16 cellular contexts compared by ENCODE assay signal in genomic region chr4:16875487-16875886, GRCh38. TPM values are rescaled to one million over a fixed set of nuclear protein-coding genes. Genes with fewer than 3 reads are reported as not detected.
DNase-seq lines count a peak whose midpoint lies in the region; ATAC-seq and TF ChIP-seq lines count a peak whose summit lies in the region.
"Had no signal": no experiment of that assay in that cellular context is flagged by ENCODE, and none has a peak within 500 bp of the region (broad histone marks: within the 10 kb centered on the region; RNA-seq: fewer than 3 reads in every experiment).

No MANE protein-coding gene starts in this region.

- H3K4me3 Mint-ChIP-seq in HFFc6 (peak overlapping the region; percentile 63), glutamatergic neuron (ENCODE audit: unreplicated experiment) (no peak overlapping the region), Calu3 (ENCODE audit: low read depth, unreplicated experiment) (no peak overlapping the region)
- H3K4me3 Mint-ChIP-seq: activated naive CD4-positive, alpha-beta T cell treated with anti-CD3 and anti-CD28 coated beads, Interleukin-2, amount 10 ng/mL, durations not matched to agents 7 days and 5 days; natural killer cell; type B pancreatic cell had no signal

- H3K36me3 ChIP-seq in A673 (ENCODE audit: insufficient read depth, low read length, poor library complexity, severe bottlenecking), result peaks cover 6% of the 10 kb centered on the region

- H3K4me3 ChIP-seq in A673 (ENCODE audit: low read depth, low read length, poor library complexity, severe bottlenecking), result no peak overlapping the region

- H3K9me3 Mint-ChIP-seq in HFFc6 (peaks cover 5% of the 10 kb centered on the region), glutamatergic neuron (ENCODE audit: unreplicated experiment) (no peaks in the 10 kb centered on the region), Calu3 (ENCODE audit: low read depth, unreplicated experiment) (no peaks in the 10 kb centered on the region)
- H3K9me3 Mint-ChIP-seq: natural killer cell had no signal

- no peaks in the 10 kb centered on the region for H3K27me3 ChIP-seq in A673 (replicated peaks; ENCODE audit: insufficient read depth, low read depth, low read length, poor library complexity)

- H3K4me1 Mint-ChIP-seq in HFFc6 (ENCODE audit: low read depth), result peaks cover 56% of the 10 kb centered on the region
- H3K4me1 Mint-ChIP-seq in glutamatergic neuron (ENCODE audit: low read depth, unreplicated experiment), result peaks cover 6% of the 10 kb centered on the region
- H3K4me1 Mint-ChIP-seq in Calu3 (ENCODE audit: low read depth, unreplicated experiment), result no peaks in the 10 kb centered on the region
- H3K4me1 Mint-ChIP-seq: activated naive CD4-positive, alpha-beta T cell treated with anti-CD3 and anti-CD28 coated beads, Interleukin-2, amount 10 ng/mL, durations not matched to agents 7 days and 5 days had no signal

- H3K36me3 Mint-ChIP-seq in HFFc6 (ENCODE audit: low read depth) (peaks cover 53% of the 10 kb centered on the region), glutamatergic neuron (ENCODE audit: unreplicated experiment) (no peaks in the 10 kb centered on the region), Calu3 (ENCODE audit: insufficient read depth, unreplicated experiment) (no peaks in the 10 kb centered on the region)
- H3K36me3 Mint-ChIP-seq: activated naive CD4-positive, alpha-beta T cell treated with anti-CD3 and anti-CD28 coated beads, Interleukin-2, amount 10 ng/mL, durations not matched to agents 7 days and 5 days; natural killer cell had no signal

- H3K27me3 Mint-ChIP-seq in HFFc6 (ENCODE audit: insufficient read depth), result no peaks in the 10 kb centered on the region; the same call in 1 of the 2 replicates
- H3K27me3 Mint-ChIP-seq in glutamatergic neuron (ENCODE audit: unreplicated experiment), result no peaks in the 10 kb centered on the region
- H3K27me3 Mint-ChIP-seq in Calu3 (ENCODE audit: unreplicated experiment), result no peaks in the 10 kb centered on the region
- H3K27me3 Mint-ChIP-seq: activated naive CD4-positive, alpha-beta T cell treated with anti-CD3 and anti-CD28 coated beads, Interleukin-2, amount 10 ng/mL, durations not matched to agents 7 days and 5 days; type B pancreatic cell had no signal

- intact Hi-C loops in A673 (cut with micrococcal nuclease; ENCODE audit: unreplicated experiment), result no loop called here
- intact Hi-C loops in Calu3 (cut with micrococcal nuclease; ENCODE audit: unreplicated experiment), result no loop called here

- no TSS peak for BruUV-seq in A673 (replicated peaks; lab: Mats Ljungman, UMichigan)
- no TSS peak for BruUV-seq in Calu3 (replicated peaks; lab: Mats Ljungman, UMichigan)

- CTCF ChIA-PET in A673 (lab: Charles Lee), result no interaction called here
- CTCF ChIA-PET in Calu3 (lab: Charles Lee), result no interaction called here

- ATAC-seq in GM18870 (IDR thresholded peaks at IDR 0.05; ENCODE audit: unreplicated experiment) (no peak), GM21367 (IDR thresholded peaks at IDR 0.05; ENCODE audit: unreplicated experiment) (no peak)
- ATAC-seq: natural killer cell had no signal

- TF ChIP-seq CTCF in A673 (conservative IDR thresholded peaks at IDR 0.05; ENCODE audit: low read depth, low read length), result no peak
- no peak for TF ChIP-seq CTCF in HFFc6 (IDR thresholded peaks at IDR 0.05)
- no peak for TF ChIP-seq CTCF in glutamatergic neuron (IDR thresholded peaks at IDR 0.05; ENCODE audit: partially characterized antibody, unreplicated experiment)
- no peak for TF ChIP-seq CTCF in Calu3 (IDR thresholded peaks at IDR 0.05; ENCODE audit: unreplicated experiment)

- H3K27ac Mint-ChIP-seq in HFFc6, result peak overlapping the region; percentile 93
- H3K27ac Mint-ChIP-seq in glutamatergic neuron (ENCODE audit: unreplicated experiment), result no peak overlapping the region
- no peak overlapping the region for H3K27ac Mint-ChIP-seq in Calu3 (ENCODE audit: unreplicated experiment)
- H3K27ac Mint-ChIP-seq: activated naive CD4-positive, alpha-beta T cell treated with anti-CD3 and anti-CD28 coated beads, Interleukin-2, amount 10 ng/mL, durations not matched to agents 7 days and 5 days; natural killer cell; type B pancreatic cell had no signal

- H3K27ac ChIP-seq in A673 (ENCODE audit: low read depth, low read length, poor library complexity, severe bottlenecking), result no peak overlapping the region

- H3K4me1 ChIP-seq in A673 (ENCODE audit: insufficient read depth, low read length, poor library complexity, severe bottlenecking), result peaks cover 7% of the 10 kb centered on the region

- no peaks in the 10 kb centered on the region for H3K9me3 ChIP-seq in A673 (ENCODE audit: low read depth, low read length, poor library complexity, severe bottlenecking)

- DNase-seq in A673 (ENCODE audit: low spot score) (peak; percentile 86), HFFc6 (peak; percentile 90), astrocyte of the hippocampus (ENCODE audit: low read depth, low spot score) (peak; percentile 63), glutamatergic neuron (peak; percentile 35), NCI-H748 treated with DMSO at 0.1 percent for 48 hours (lab: John Stamatoyannopoulos, UW) (no peak), Calu3 (no peak)
- DNase-seq: activated naive CD4-positive, alpha-beta T cell treated with anti-CD3 and anti-CD28 coated beads, Interleukin-2, amount 10 ng/mL, durations not matched to agents 7 days and 5 days; KG1; natural killer cell; NCI-H1417; right cardiac atrium; stimulated activated CD4-positive, alpha-beta T cell treated with anti-CD3 and anti-CD28 coated beads, Interleukin-4, amount 100 ng/mL, for 24 hours had no signal

- POLR2A ChIA-PET in A673 (lab: Charles Lee; ENCODE audit: low non-redundant PET), result no interaction called here

RNA-seq across cellular contexts. Expression of gene LDB2, which starts 23.0 kb away (rescaled TPM):
- total RNA-seq in A673 (2021), result 45.1 and 47.4 TPM in 2 replicates
- total RNA-seq in HFFc6 (2021; fragmentation: NEBNext Ultra II Directional; extraction: Animal tissue kit (Norgen Biotek cat#: 25700)), result 10 to 100 TPM; 24.2 to 40.4 (median 31.7) TPM
- total RNA-seq in glutamatergic neuron (ENCODE audit: unreplicated experiment), result 3.1 TPM
- not detected in 2 replicates for total RNA-seq in Calu3 (2022)
- total RNA-seq: A172 had no signal

Comparison
In these comparisons a context has a peak if more than half of its experiments do, and no peak if none do; other contexts are left out.
1. DNase-seq: peak in A673 (single experiment), HFFc6 (single experiment), astrocyte of the hippocampus (single experiment) and glutamatergic neuron (single experiment); none in NCI-H748 treated with DMSO at 0.1 percent for 48 hours (single experiment) and Calu3 (single experiment).